In the genomic region with DNA sequence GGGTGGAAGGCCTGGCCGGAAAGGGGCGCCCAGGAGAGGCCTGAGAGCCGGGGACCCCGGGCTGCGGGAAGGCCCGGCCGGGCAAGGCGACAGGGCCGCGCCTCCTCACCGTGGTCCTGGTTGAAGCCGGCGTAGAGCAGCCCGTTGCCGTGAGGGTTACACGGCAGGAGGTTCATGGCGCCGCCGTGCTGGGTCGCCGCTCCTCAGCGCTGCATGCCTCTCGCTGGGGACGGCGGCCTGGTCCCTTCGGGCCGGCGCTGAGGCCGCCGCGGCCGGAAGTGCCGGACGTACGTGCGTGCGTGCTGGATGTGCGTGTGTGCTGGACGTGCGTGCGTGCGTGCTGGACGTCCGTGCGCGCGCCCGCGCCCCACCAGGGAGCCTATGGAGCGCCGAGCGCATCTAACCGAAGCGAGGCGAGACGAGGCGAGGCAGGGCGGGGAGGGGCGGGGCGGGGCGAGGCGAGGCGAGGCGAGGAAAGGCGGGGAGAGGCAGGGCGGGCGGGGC, we compare ENCODE assay signal across 1 cellular context.
TF ChIP-seq lines count a peak whose summit lies in the region.

Gene WDR45B, minus strand, starts transcription at position 280 of the 504 bp plus-strand sequence. Its CDS starts 104 bp downstream, at position 176.

TF ChIP-seq in SK-N-SH, 30 proteins besides CTCF, POLR2A, EP300 and RAD21 (continued from another document):
- TF ChIP-seq SIN3A (IDR thresholded peaks at IDR 0.05; ENCODE audit: borderline replicate concordance, low read depth, low read length) (peak; percentile 77), FOXJ3 (CRISPR knock-in tag; IDR thresholded peaks at IDR 0.05) (no peak), MXI1 (IDR thresholded peaks at IDR 0.05; ENCODE audit: low read depth, low read length) (peak; percentile 87), CHD2 (IDR thresholded peaks at IDR 0.05; ENCODE audit: low read length, partially characterized antibody) (peak; percentile 76), YY1 (IDR thresholded peaks at IDR 0.05; ENCODE audit: low read depth) (no peak), TCF12 (IDR thresholded peaks at IDR 0.05) (no peak), PBX3 (IDR thresholded peaks at IDR 0.05) (no peak), TEAD4 (IDR thresholded peaks at IDR 0.05; ENCODE audit: borderline replicate concordance, insufficient read depth) (no peak), SMC3 (IDR thresholded peaks at IDR 0.05; ENCODE audit: low read depth, low read length) (no peak), RCOR1 (IDR thresholded peaks at IDR 0.05; ENCODE audit: low read length) (0 out of 2 replicates have a peak, but pooled peaks have one; percentile 8), EZH2phosphoT487 (IDR thresholded peaks at IDR 0.05; ENCODE audit: borderline replicate concordance, low read depth) (no peak), IRF3 (IDR thresholded peaks at IDR 0.05; ENCODE audit: low read depth, low read length) (no peak), ELF1 (IDR thresholded peaks at IDR 0.05) (peak; percentile 84)
